Comparison of ENCODE assay signal across 26 cellular contexts in the genomic region with DNA sequence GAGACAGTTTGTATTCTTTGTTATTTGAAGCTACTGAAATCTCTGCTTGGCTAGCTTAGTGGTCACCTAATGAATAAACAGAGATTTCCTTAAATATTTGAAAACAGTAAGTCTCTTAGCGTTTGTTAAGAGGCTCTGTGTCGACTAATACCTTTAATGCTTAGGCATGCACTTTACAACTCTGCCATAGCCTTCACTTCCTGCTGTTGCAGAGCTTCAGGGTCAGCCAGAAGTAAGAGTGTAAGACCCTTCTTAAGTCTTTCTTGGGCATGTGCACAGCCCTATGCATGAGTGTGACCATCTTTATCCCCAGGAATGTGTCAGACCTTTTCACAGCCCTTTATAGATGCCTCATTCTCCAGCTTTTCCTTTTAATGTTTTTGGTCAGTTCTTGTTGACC.
"Had no signal": no experiment of that assay in that cellular context is flagged by ENCODE, and none has a peak within 500 bp of the region (broad histone marks: within the 10 kb centered on the region; RNA-seq: fewer than 3 reads in every experiment).

No MANE protein-coding gene starts in this region.

- FAIRE-seq: islet of Langerhans, pancreas, small intestine had no signal

- H3K4me3 ChIP-seq: left ventricle myocardium inferior, lung, pancreas, prostate gland, sigmoid colon, stomach, testis, thyroid gland, transverse colon, upper lobe of left lung, vagina had no signal

- H3K27me3 ChIP-seq: pancreas, sigmoid colon, stomach, testis, thyroid gland, transverse colon, upper lobe of left lung, vagina had no signal

- DNase-seq: hippocampal formation; immature natural killer cell; left ventricle myocardium inferior; naive thymus-derived CD8-positive, alpha-beta T cell; nucleus accumbens; pancreas; posterior cingulate gyrus; retina; right cardiac atrium; sigmoid colon; small intestine; stimulated activated CD4-positive, alpha-beta T cell treated with anti-CD3 and anti-CD28 coated beads, Interleukin-1b, Interleukin-23, amount 100 ng/mL, for 48 hours; stimulated activated CD4-positive, alpha-beta T cell treated with anti-CD3 and anti-CD28 coated beads, Interleukin-2, amount 100 ng/mL, for 48 hours; stimulated activated CD4-positive, alpha-beta T cell treated with anti-CD3 and anti-CD28 coated beads, Interleukin-4, amount 100 ng/mL, for 4 hours; stimulated activated CD8-positive, alpha-beta memory T cell treated with anti-CD3 and anti-CD28 coated beads, Interleukin-4, amount 100 ng/mL, for 48 hours; stimulated activated naive B cell treated with anti-CD40 and anti-IgM and Interleukin-4, amounts not matched to agents 10 μg/mL and 1 μg/mL and 100 μg/mL, for 72 hours; stimulated activated naive CD8-positive, alpha-beta T cell treated with anti-CD3 and anti-CD28 coated beads, Interleukin-15, Interleukin-2, amounts not matched to agents 100 U/mL and 50 U/mL, for 24 hours; stomach; testis; thyroid gland; transverse colon; upper lobe of left lung had no signal

- H3K4me1 ChIP-seq: left ventricle myocardium inferior, pancreas, prostate gland, sigmoid colon, stomach, testis, thyroid gland, transverse colon, upper lobe of left lung, vagina had no signal

- H3K27ac ChIP-seq: left ventricle myocardium inferior, pancreas, prostate gland, sigmoid colon, stomach, testis, thyroid gland, transverse colon, upper lobe of left lung, vagina had no signal

- H3K9me3 ChIP-seq: left ventricle myocardium inferior, pancreas, prostate gland, sigmoid colon, stomach, testis, thyroid gland, transverse colon, upper lobe of left lung, vagina had no signal

- ATAC-seq: naive thymus-derived CD8-positive, alpha-beta T cell; pancreas; right cardiac atrium; stimulated activated naive B cell treated with anti-CD40 and anti-IgM and Interleukin-4, amounts not matched to agents 10 μg/mL and 1 μg/mL and 100 μg/mL, for 72 hours; stimulated activated naive CD8-positive, alpha-beta T cell treated with anti-CD3 and anti-CD28 coated beads, Interleukin-15, Interleukin-2, amounts not matched to agents 100 U/mL and 50 U/mL, for 24 hours had no signal

- H3K36me3 ChIP-seq: left ventricle myocardium inferior, pancreas, prostate gland, sigmoid colon, stomach, thyroid gland, transverse colon, upper lobe of left lung, vagina had no signal
